ENCODE assay signal across 10 cellular contexts in the genomic region with DNA sequence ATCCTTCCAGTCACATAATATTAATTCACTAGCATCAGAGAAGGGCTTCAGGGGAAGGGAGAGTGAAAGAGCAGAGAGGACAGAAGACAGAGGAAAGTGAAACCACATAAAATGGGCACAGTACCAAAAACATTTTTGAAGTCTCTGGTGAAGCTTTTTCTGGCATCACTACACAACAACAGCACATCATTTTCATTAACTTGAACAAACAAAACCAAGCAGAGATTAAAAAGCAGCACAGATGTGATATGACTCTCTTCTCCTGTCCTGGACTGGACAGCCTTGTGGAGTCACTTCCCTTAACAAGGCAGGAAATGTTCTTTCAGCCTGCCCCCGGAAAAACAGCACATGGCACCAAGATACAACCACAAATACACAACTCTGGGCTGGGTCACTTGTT.
A peak's percentile ranks its signal among the peaks of the same experiment; 100 is the strongest.
DNase-seq lines count a peak whose midpoint lies in the region; ATAC-seq and TF ChIP-seq lines count a peak whose summit lies in the region.
"Had no signal": no experiment of that assay in that cellular context is flagged by ENCODE, and none has a peak within 500 bp of the region (broad histone marks: within the 10 kb centered on the region; RNA-seq: fewer than 3 reads in every experiment).

No MANE protein-coding gene starts in this region.

- H3K36me3 ChIP-seq in left lung: no peaks in the 10 kb centered on the region

- peak; percentile 56 for DNase-seq in AG09319 (ENCODE audit: extremely low read depth, low read depth)
- DNase-seq in LHCN-M2 (ENCODE audit: low read depth): peak; percentile 68
- peak; percentile 87 for DNase-seq in choroid plexus epithelial cell (ENCODE audit: low read depth)
- DNase-seq in left lung: no peak
- no peak for DNase-seq in activated CD4-positive, CD25-positive, alpha-beta regulatory T cell (lab: John Stamatoyannopoulos, UW)
- DNase-seq in D341Med (ENCODE audit: low spot score): no peak
- DNase-seq in activated T-cell treated with anti-CD3 and anti-CD28 coated beads, Interleukin-2, amount 50 U/mL, for 4 hours: no peak
- no peak for DNase-seq in NK-92 (lab: John Stamatoyannopoulos, UW; ENCODE audit: unreplicated experiment)
- DNase-seq: C1 segment of cervical spinal cord, NCI-H146 had no signal

- H3K36me3 Mint-ChIP-seq in activated T-cell treated with anti-CD3 and anti-CD28 coated beads, Interleukin-2, amount 50 U/mL, for 4 hours (ENCODE audit: insufficient read depth): no peaks in the 10 kb centered on the region

- no peaks in the 10 kb centered on the region for H3K9me3 Mint-ChIP-seq in activated T-cell treated with anti-CD3 and anti-CD28 coated beads, Interleukin-2, amount 50 U/mL, for 4 hours

- peak overlapping the region; percentile 27 to 46 for H3K27ac ChIP-seq in left lung

- H3K4me3 Mint-ChIP-seq in activated T-cell treated with anti-CD3 and anti-CD28 coated beads, Interleukin-2, amount 50 U/mL, for 4 hours: no peak overlapping the region

- peak; percentile 57 for ATAC-seq in left lung
- no peak for ATAC-seq in activated T-cell treated with anti-CD3 and anti-CD28 coated beads, Interleukin-2, amount 50 U/mL, for 4 hours

- TF ChIP-seq CTCF in AG09319 (IDR thresholded peaks at IDR 0.05; ENCODE audit: low read depth, low read length) (no peak), choroid plexus epithelial cell (conservative IDR thresholded peaks at IDR 0.05; ENCODE audit: low read depth, low read length) (no peak), left lung (IDR thresholded peaks at IDR 0.05) (no peak)

- no peaks in the 10 kb centered on the region for H3K27me3 ChIP-seq in left lung

- H3K4me3 ChIP-seq in choroid plexus epithelial cell (ENCODE audit: low read depth, low read length): no peak overlapping the region
- H3K4me3 ChIP-seq in left lung: no peak overlapping the region

- no peaks in the 10 kb centered on the region for H3K27me3 Mint-ChIP-seq in activated T-cell treated with anti-CD3 and anti-CD28 coated beads, Interleukin-2, amount 50 U/mL, for 4 hours (ENCODE audit: low read depth)

- no peaks in the 10 kb centered on the region for H3K4me1 ChIP-seq in left lung

- intact Hi-C loops in left lung (cut with DNase I): no loop called here

- H3K9me3 ChIP-seq in left lung: no peaks in the 10 kb centered on the region

- H3K4me1 Mint-ChIP-seq in activated T-cell treated with anti-CD3 and anti-CD28 coated beads, Interleukin-2, amount 50 U/mL, for 4 hours (ENCODE audit: low read depth): no peaks in the 10 kb centered on the region

Comparison
In these comparisons a context has a peak if more than half of its experiments do, and no peak if none do; other contexts are left out.
1. DNase-seq: peak in AG09319 (single experiment), LHCN-M2 (single experiment) and choroid plexus epithelial cell (single experiment); none in left lung (0 of 2), activated CD4-positive, CD25-positive, alpha-beta regulatory T cell (0 of 4), D341Med (single experiment), activated T-cell treated with anti-CD3 and anti-CD28 coated beads, Interleukin-2, amount 50 U/mL, for 4 hours (single experiment) and NK-92 (single experiment).